Comparison of ENCODE assay signal across 26 cellular contexts in genomic region chr14:53547593-53547992, GRCh38.
"Had no signal": no experiment of that assay in that cellular context is flagged by ENCODE, and none has a peak within 500 bp of the region (broad histone marks: within the 10 kb centered on the region; RNA-seq: fewer than 3 reads in every experiment).

No MANE protein-coding gene starts in this region.

- H3K4me3 ChIP-seq: dorsolateral prefrontal cortex, lower lobe of right lung, ovary, psoas muscle, thoracic aorta, upper lobe of right lung had no signal

- H3K4me1 Mint-ChIP-seq: activated CD4-positive, alpha-beta T cell treated with anti-CD3 and anti-CD28 coated beads, Interleukin-2, amount 10 ng/mL, durations not matched to agents 7 days and 5 days; natural killer cell had no signal

- H3K27ac ChIP-seq: dorsolateral prefrontal cortex, foreskin keratinocyte, lower lobe of right lung, ovary, psoas muscle, thoracic aorta, upper lobe of right lung had no signal

- H3K9me3 ChIP-seq: lower lobe of right lung, ovary, psoas muscle, thoracic aorta, upper lobe of right lung had no signal

- H3K4me3 Mint-ChIP-seq: activated CD4-positive, alpha-beta T cell treated with anti-CD3 and anti-CD28 coated beads, Interleukin-2, amount 10 ng/mL, durations not matched to agents 7 days and 5 days; activated CD8-positive, alpha-beta T cell treated with anti-CD3 and anti-CD28 coated beads, Interleukin-2, amount 10 ng/mL, durations not matched to agents 7 days and 5 days; activated naive CD4-positive, alpha-beta T cell treated with anti-CD3 and anti-CD28 coated beads for 36 hours; activated T-cell treated with anti-CD3 and anti-CD28 coated beads, Interleukin-2, amount 50 U/mL, for 24 hours; brain; endodermal cell; natural killer cell had no signal

- DNase-seq: activated CD4-positive, alpha-beta T cell treated with anti-CD3 and anti-CD28 coated beads, Interleukin-2, amount 10 ng/mL, durations not matched to agents 7 days and 5 days; activated CD8-positive, alpha-beta T cell treated with anti-CD3 and anti-CD28 coated beads, Interleukin-2, amount 10 ng/mL, durations not matched to agents 7 days and 5 days; activated naive CD4-positive, alpha-beta T cell treated with anti-CD3 and anti-CD28 coated beads for 36 hours; activated T-cell treated with anti-CD3 and anti-CD28 coated beads, Interleukin-2, amount 50 U/mL, for 24 hours; central memory CD4-positive, alpha-beta T cell; dorsolateral prefrontal cortex; endodermal cell; foreskin keratinocyte; glutamatergic neuron; hypothalamus; islet precursor cell; left colon; lower lobe of right lung; natural killer cell; ovary; psoas muscle; right cardiac atrium; small intestine; stimulated activated CD4-positive, alpha-beta T cell treated with anti-CD3 and anti-CD28 coated beads, Interleukin-15, amount 100 ng/mL, for 24 hours; stimulated activated CD4-positive, alpha-beta T cell treated with anti-CD3 and anti-CD28 coated beads, Interleukin-2, amount 100 ng/mL, for 48 hours; T1000; upper lobe of right lung had no signal

- H3K27me3 Mint-ChIP-seq: activated CD4-positive, alpha-beta T cell treated with anti-CD3 and anti-CD28 coated beads, Interleukin-2, amount 10 ng/mL, durations not matched to agents 7 days and 5 days; activated T-cell treated with anti-CD3 and anti-CD28 coated beads, Interleukin-2, amount 50 U/mL, for 24 hours had no signal

- H3K4me1 ChIP-seq: foreskin keratinocyte, psoas muscle, upper lobe of right lung had no signal

- H3K9me3 Mint-ChIP-seq: activated CD4-positive, alpha-beta T cell treated with anti-CD3 and anti-CD28 coated beads, Interleukin-2, amount 10 ng/mL, durations not matched to agents 7 days and 5 days; activated naive CD4-positive, alpha-beta T cell treated with anti-CD3 and anti-CD28 coated beads for 36 hours; activated T-cell treated with anti-CD3 and anti-CD28 coated beads, Interleukin-2, amount 50 U/mL, for 24 hours had no signal

- ATAC-seq: activated CD4-positive, CD25-positive, alpha-beta regulatory T cell treated with anti-CD3 and anti-CD28 coated beads, Interleukin-2, amount 50 U/mL, for 24 hours; activated CD8-positive, alpha-beta T cell treated with anti-CD3 and anti-CD28 coated beads, Interleukin-2, amount 10 ng/mL, durations not matched to agents 7 days and 5 days; foreskin keratinocyte; left colon; lower lobe of right lung; natural killer cell; psoas muscle; right cardiac atrium; upper lobe of right lung had no signal

- H3K27ac Mint-ChIP-seq: activated CD4-positive, alpha-beta T cell treated with anti-CD3 and anti-CD28 coated beads, Interleukin-2, amount 10 ng/mL, durations not matched to agents 7 days and 5 days; activated CD8-positive, alpha-beta T cell treated with anti-CD3 and anti-CD28 coated beads, Interleukin-2, amount 10 ng/mL, durations not matched to agents 7 days and 5 days; activated naive CD4-positive, alpha-beta T cell treated with anti-CD3 and anti-CD28 coated beads for 36 hours; activated T-cell treated with anti-CD3 and anti-CD28 coated beads, Interleukin-2, amount 50 U/mL, for 24 hours; brain; endodermal cell; natural killer cell had no signal

- H3K36me3 Mint-ChIP-seq: brain, natural killer cell had no signal

- FAIRE-seq: colon, small intestine had no signal

- H3K27me3 ChIP-seq: dorsolateral prefrontal cortex, ovary, upper lobe of right lung had no signal

- H3K36me3 ChIP-seq: lower lobe of right lung, ovary, thoracic aorta, upper lobe of right lung had no signal
